ENCODE assay signal across 19 cellular contexts in genomic region chr14:95522116-95522515, GRCh38. TPM values are rescaled to one million over a fixed set of nuclear protein-coding genes. Genes with fewer than 3 reads are reported as not detected.
DNase-seq lines count a peak whose midpoint lies in the region; ATAC-seq and TF ChIP-seq lines count a peak whose summit lies in the region.
"Had no signal": no experiment of that assay in that cellular context is flagged by ENCODE, and none has a peak within 500 bp of the region (broad histone marks: within the 10 kb centered on the region; RNA-seq: fewer than 3 reads in every experiment).

No MANE protein-coding gene starts in this region.

- POLR2A ChIA-PET in activated CD4-positive, alpha-beta memory T cell treated with anti-CD3 and anti-CD28 coated beads for 36 hours (lab: Charles Lee), result interaction anchor here (1.0 to 2.9 kb wide), 6 partner anchors 11 to 42 kb away, joined by 3 to 52 read pairs (median 10); partner anchors contain the start of gene GLRX5
- POLR2A ChIA-PET in GM10248 (lab: Yijun Ruan, JAX), result no interaction called here

- H3K27me3 Mint-ChIP-seq in activated CD4-positive, alpha-beta memory T cell treated with anti-CD3 and anti-CD28 coated beads for 36 hours, result no peaks in the 10 kb centered on the region
- no peaks in the 10 kb centered on the region for H3K27me3 Mint-ChIP-seq in effector memory CD8-positive, alpha-beta T cell

- peak overlapping the region; percentile 97 for H3K27ac Mint-ChIP-seq in activated CD4-positive, alpha-beta memory T cell treated with anti-CD3 and anti-CD28 coated beads for 36 hours
- peak overlapping the region; percentile 91 to 94 for H3K27ac Mint-ChIP-seq in effector memory CD8-positive, alpha-beta T cell

- H3K27me3 ChIP-seq in left ventricle myocardium inferior (ENCODE audit: low read depth), result no peaks in the 10 kb centered on the region
- no peaks in the 10 kb centered on the region for H3K27me3 ChIP-seq in subcutaneous abdominal adipose tissue (ENCODE audit: control insufficient read depth in 5 of 5, insufficient read depth in 4 of 5, low read length in 5 of 5)
- H3K27me3 ChIP-seq: pancreas, transverse colon had no signal

- H3K4me3 Mint-ChIP-seq in activated CD4-positive, alpha-beta memory T cell treated with anti-CD3 and anti-CD28 coated beads for 36 hours, result no peak overlapping the region
- peak overlapping the region; percentile 71 to 82 for H3K4me3 Mint-ChIP-seq in effector memory CD8-positive, alpha-beta T cell

- DNase-seq in left ventricle myocardium inferior (no peak), Right ventricle myocardium inferior (ENCODE audit: missing footprints) (no peak), GM10248 (ENCODE audit: extremely low spot score) (no peak)
- DNase-seq in activated CD4-positive, alpha-beta memory T cell treated with anti-CD3 and anti-CD28 coated beads for 36 hours, result no peak
- no peak for DNase-seq in effector memory CD8-positive, alpha-beta T cell
- DNase-seq: AML-193; amniotic stem cell; cerebellar nuclear complex; left colon; NCI-H1092; NCI-H526; pancreas; stimulated activated CD4-positive, alpha-beta T cell treated with anti-CD3 and anti-CD28 coated beads, Interleukin-4, amount 100 ng/mL, for 4 hours; transverse colon had no signal

- H3K4me1 ChIP-seq in left ventricle myocardium inferior (peaks cover 86% of the 10 kb centered on the region), subcutaneous abdominal adipose tissue (ENCODE audit: control insufficient read depth in 5 of 5, insufficient read depth in 5 of 5, low read length in 5 of 5) (peaks cover 46 to 87% (median 81%) of the 10 kb centered on the region in 5 donors)

- CTCF ChIA-PET in activated CD4-positive, alpha-beta memory T cell treated with anti-CD3 and anti-CD28 coated beads for 36 hours (lab: Charles Lee), result interaction anchor here (0.9 to 8.1 kb wide), 7 partner anchors 8 to 78 kb away, joined by 3 to 202 read pairs (median 11); partner anchors contain the start of gene GLRX5
- CTCF ChIA-PET in GM10248 (lab: Yijun Ruan, JAX), result interaction anchor here (1.1 to 8.2 kb wide), 6 partner anchors 11 to 95 kb away, joined by 3 to 152 read pairs (median 6); no protein-coding TSS in a partner anchor

- TF ChIP-seq CTCF in left ventricle myocardium inferior (IDR thresholded peaks at IDR 0.05; ENCODE audit: borderline replicate concordance), result no peak
- TF ChIP-seq CTCF in GM10248 (IDR thresholded peaks at IDR 0.05; ENCODE audit: control extremely low read depth, extremely low read depth, low read depth, missing control alignments), result no peak

- H3K36me3 ChIP-seq in left ventricle myocardium inferior (no peaks in the 10 kb centered on the region), subcutaneous abdominal adipose tissue (ENCODE audit: control insufficient read depth in 5 of 5, insufficient read depth in 5 of 5, low read length in 5 of 5) (no peaks in the 10 kb centered on the region)
- H3K36me3 ChIP-seq: pancreas, transverse colon had no signal

- no peaks in the 10 kb centered on the region for H3K36me3 Mint-ChIP-seq in activated CD4-positive, alpha-beta memory T cell treated with anti-CD3 and anti-CD28 coated beads for 36 hours
- H3K36me3 Mint-ChIP-seq in effector memory CD8-positive, alpha-beta T cell (ENCODE audit: insufficient read depth), result peaks cover 18% of the 10 kb centered on the region

- H3K27ac ChIP-seq in left ventricle myocardium inferior (replicated peaks) (peak overlapping the region; percentile 76), subcutaneous abdominal adipose tissue (ENCODE audit: low read depth, low read length) (peak overlapping the region; percentile 97)
- H3K27ac ChIP-seq: pancreas, transverse colon had no signal

- H3K9me3 ChIP-seq in left ventricle myocardium inferior (replicated peaks) (no peaks in the 10 kb centered on the region), subcutaneous abdominal adipose tissue (ENCODE audit: control insufficient read depth in 5 of 5, low read length in 5 of 5) (no peaks in the 10 kb centered on the region)
- H3K9me3 ChIP-seq: pancreas, transverse colon had no signal

- no peak overlapping the region for H3K4me3 ChIP-seq in left ventricle myocardium inferior
- H3K4me3 ChIP-seq in subcutaneous abdominal adipose tissue (ENCODE audit: low read depth in 1 of 5, low read length in 5 of 5), result no peak overlapping the region
- H3K4me3 ChIP-seq: K562, pancreas, transverse colon had no signal

- H3K4me1 Mint-ChIP-seq in activated CD4-positive, alpha-beta memory T cell treated with anti-CD3 and anti-CD28 coated beads for 36 hours (ENCODE audit: low read depth), result peaks cover 90% of the 10 kb centered on the region
- H3K4me1 Mint-ChIP-seq in effector memory CD8-positive, alpha-beta T cell (ENCODE audit: low read depth in 2 of 2), result peaks cover 62 to 66% of the 10 kb centered on the region in 2 donors

- ATAC-seq in Right ventricle myocardium inferior (no peak), HG03025 (IDR thresholded peaks at IDR 0.05; ENCODE audit: low FRiP score, unreplicated experiment) (no peak), GM18867 (IDR thresholded peaks at IDR 0.05; ENCODE audit: unreplicated experiment) (no peak)
- no peak for ATAC-seq in effector memory CD8-positive, alpha-beta T cell (replicated peaks)
- ATAC-seq: left colon, pancreas, SK-N-SH treated with all-trans-retinoic acid at 6 μM for 48 hours had no signal

- intact Hi-C loops in left ventricle myocardium inferior (cut with micrococcal nuclease) (no loop called here), Right ventricle myocardium inferior (cut with DNase I) (loop anchor here (5.0 kb wide), 1 partner anchor 360 kb away; no protein-coding TSS in a partner anchor)
- intact Hi-C loops in activated CD4-positive, alpha-beta memory T cell treated with anti-CD3 and anti-CD28 coated beads for 36 hours (cut with micrococcal nuclease), result loop anchor here (5.0 to 10.0 kb wide), 2 partner anchors 980 to 1177 kb away; partner anchors contain the start of gene PAPOLA

- no peaks in the 10 kb centered on the region for H3K9me3 Mint-ChIP-seq in activated CD4-positive, alpha-beta memory T cell treated with anti-CD3 and anti-CD28 coated beads for 36 hours
- no peaks in the 10 kb centered on the region for H3K9me3 Mint-ChIP-seq in effector memory CD8-positive, alpha-beta T cell

- no peak overlapping the region for H3K9ac ChIP-seq in subcutaneous abdominal adipose tissue (ENCODE audit: low read length in 5 of 5)

RNA-seq across cellular contexts. Expression of gene SYNE3, which starts 5.7 kb away (rescaled TPM):
- total RNA-seq in left ventricle myocardium inferior (11.3 TPM), Right ventricle myocardium inferior (16.5 TPM)
- 10 to 100 TPM; 35.3 to 37.3 TPM for total RNA-seq in activated CD4-positive, alpha-beta memory T cell treated with anti-CD3 and anti-CD28 coated beads for 36 hours

RNA-seq across cellular contexts. Expression of gene GLRX5, which starts 12.7 kb away (rescaled TPM):
- total RNA-seq in left ventricle myocardium inferior (85.0 TPM), Right ventricle myocardium inferior (84.7 TPM)
- 10 to 100 TPM; 31.8 to 32.2 TPM for total RNA-seq in activated CD4-positive, alpha-beta memory T cell treated with anti-CD3 and anti-CD28 coated beads for 36 hours
